In the genomic region with DNA sequence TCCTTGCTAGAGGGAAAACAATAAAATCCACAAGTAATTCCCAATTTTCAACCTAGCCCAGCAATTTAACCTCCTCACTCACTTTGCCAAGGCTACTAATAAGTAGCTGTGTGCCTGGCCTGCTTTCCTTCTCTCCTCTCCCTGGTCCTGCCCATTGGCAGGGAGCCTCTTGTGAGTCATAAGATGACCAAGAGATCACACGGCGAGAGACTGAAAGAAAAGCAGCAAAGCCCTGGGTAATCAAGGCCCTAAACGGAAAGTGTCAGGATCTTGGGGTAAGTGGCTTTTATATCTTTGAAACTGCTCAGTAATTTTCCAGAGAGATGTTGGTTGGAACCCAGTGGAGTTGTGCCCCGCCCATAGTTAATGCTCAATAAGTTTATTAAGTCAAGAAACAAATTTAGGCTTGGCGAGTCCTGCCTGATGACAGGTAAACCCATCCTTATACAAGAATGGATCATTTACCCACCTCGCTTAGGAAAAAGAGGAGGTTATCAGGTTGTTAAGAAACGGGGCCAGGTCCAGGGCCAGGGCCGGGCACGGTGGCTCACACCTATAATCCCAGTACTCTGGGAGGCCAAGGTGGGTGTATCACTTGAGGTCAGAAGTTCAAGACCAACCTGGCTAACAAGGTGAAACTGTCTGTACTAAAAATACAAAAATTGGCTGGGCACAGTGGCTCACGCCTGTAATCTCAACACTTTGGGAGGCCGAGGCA, we compare ENCODE assay signal across 10 cellular contexts. TPM values are rescaled to one million over a fixed set of nuclear protein-coding genes. Genes with fewer than 3 reads are reported as not detected.
DNase-seq lines count a peak whose midpoint lies in the region; ATAC-seq, FAIRE-seq and TF ChIP-seq lines count a peak whose summit lies in the region.
"Had no signal": no experiment of that assay in that cellular context is flagged by ENCODE, and none has a peak within 500 bp of the region (broad histone marks: within the 10 kb centered on the region; RNA-seq: fewer than 3 reads in every experiment).

No MANE protein-coding gene starts in this region.

- no peaks in the 10 kb centered on the region for H3K79me2 ChIP-seq in smooth muscle cell (ENCODE audit: low read depth)

- H4K20me1 ChIP-seq in smooth muscle cell (ENCODE audit: low read depth), result no peaks in the 10 kb centered on the region

- H3K9me3 ChIP-seq in right cardiac atrium (ENCODE audit: control insufficient read depth, low read length), result no peaks in the 10 kb centered on the region
- H3K9me3 ChIP-seq in smooth muscle cell (replicated peaks; ENCODE audit: low read depth), result no peaks in the 10 kb centered on the region

- CTCF ChIA-PET in activated naive CD4-positive, alpha-beta T cell treated with anti-CD3 and anti-CD28 coated beads for 36 hours (lab: Charles Lee), result interaction anchor here (0.7 kb wide), 1 partner anchor 234 kb away, joined by 3 read pairs; no protein-coding TSS in a partner anchor

- no peaks in the 10 kb centered on the region for H3K36me3 Mint-ChIP-seq in activated naive CD4-positive, alpha-beta T cell treated with anti-CD3 and anti-CD28 coated beads for 36 hours (ENCODE audit: low read depth)
- peaks cover 1% of the 10 kb centered on the region for H3K36me3 Mint-ChIP-seq in activated naive CD8-positive, alpha-beta T cell treated with anti-CD3 and anti-CD28 coated beads for 36 hours

- H3K9ac ChIP-seq in smooth muscle cell (ENCODE audit: low read depth), result no peak overlapping the region

- no peaks in the 10 kb centered on the region for H3K36me3 ChIP-seq in smooth muscle cell (ENCODE audit: low read depth)

- H3K4me3 ChIP-seq in astrocyte of the cerebellum (ENCODE audit: low read depth, low read length) (peak overlapping the region; percentile 9), right cardiac atrium (ENCODE audit: low read length) (no peak overlapping the region), smooth muscle cell (no peak overlapping the region)

- no peak overlapping the region for H2AFZ ChIP-seq in smooth muscle cell (ENCODE audit: low read depth)

- H3K27me3 Mint-ChIP-seq in activated naive CD4-positive, alpha-beta T cell treated with anti-CD3 and anti-CD28 coated beads for 36 hours (ENCODE audit: low read depth), result no peaks in the 10 kb centered on the region
- H3K27me3 Mint-ChIP-seq in activated naive CD8-positive, alpha-beta T cell treated with anti-CD3 and anti-CD28 coated beads for 36 hours, result no peaks in the 10 kb centered on the region

- H3K9me3 Mint-ChIP-seq in activated naive CD4-positive, alpha-beta T cell treated with anti-CD3 and anti-CD28 coated beads for 36 hours, result no peaks in the 10 kb centered on the region
- no peaks in the 10 kb centered on the region for H3K9me3 Mint-ChIP-seq in activated naive CD8-positive, alpha-beta T cell treated with anti-CD3 and anti-CD28 coated beads for 36 hours
- H3K9me3 Mint-ChIP-seq: activated T-helper 2 cell treated with anti-CD3 and anti-CD28 coated beads, Interferon-gamma antibody, Interleukin-2, Interleukin-4, amounts not matched to agents 10 μg/mL and 5 μg/mL and 100 μg/mL, durations not matched to agents 14 hours and 24 hours and 36 hours had no signal

- DNase-seq in H54 (ENCODE audit: insufficient read length, low spot score) (peak; percentile 63), astrocyte of the cerebellum (ENCODE audit: low read depth) (peak; percentile 93), right cardiac atrium (peak; percentile 84 to 91 (median 84)), smooth muscle cell (lab: John Stamatoyannopoulos, UW; ENCODE audit: unreplicated experiment) (no peak), NCI-H1694 treated with DMSO at 0.1 percent for 48 hours (lab: John Stamatoyannopoulos, UW) (no peak), NCI-H1092 (lab: John Stamatoyannopoulos, UW) (no peak)
- DNase-seq in activated naive CD4-positive, alpha-beta T cell treated with anti-CD3 and anti-CD28 coated beads for 36 hours, result no peak
- DNase-seq in activated naive CD8-positive, alpha-beta T cell treated with anti-CD3 and anti-CD28 coated beads for 36 hours, result no peak
- DNase-seq: NCI-H187 treated with DMSO at 0.1 percent for 48 hours had no signal

- H3K4me1 ChIP-seq in right cardiac atrium (ENCODE audit: control insufficient read depth, insufficient read depth, low read length) (peaks cover 3% of the 10 kb centered on the region), smooth muscle cell (ENCODE audit: low read depth) (no peaks in the 10 kb centered on the region)

- no peaks in the 10 kb centered on the region for H3K4me1 Mint-ChIP-seq in activated naive CD4-positive, alpha-beta T cell treated with anti-CD3 and anti-CD28 coated beads for 36 hours (ENCODE audit: low read depth)
- H3K4me1 Mint-ChIP-seq in activated naive CD8-positive, alpha-beta T cell treated with anti-CD3 and anti-CD28 coated beads for 36 hours, result peaks cover 1% of the 10 kb centered on the region

- H3K27ac ChIP-seq in right cardiac atrium (ENCODE audit: low read length), result peak overlapping the region; percentile 63
- peak overlapping the region; percentile 47 for H3K27ac ChIP-seq in smooth muscle cell (ENCODE audit: low read depth)

- H3K27me3 ChIP-seq in right cardiac atrium (ENCODE audit: control insufficient read depth, insufficient read depth) (no peaks in the 10 kb centered on the region), smooth muscle cell (ENCODE audit: low read depth) (no peaks in the 10 kb centered on the region)

- TF ChIP-seq CTCF in astrocyte of the cerebellum (IDR thresholded peaks at IDR 0.05; ENCODE audit: low read depth, low read length, missing control alignments) (no peak), smooth muscle cell (IDR thresholded peaks at IDR 0.05; ENCODE audit: borderline replicate concordance, insufficient read depth, poor library complexity, severe bottlenecking) (no peak)

- peak; percentile 97 for FAIRE-seq in H54 (lab: Jason Lieb, UNC)

- 72% methylated on average over 11 of the region's 11 CpGs for WGBS in right cardiac atrium
- 67% methylated on average over 11 of the region's 11 CpGs for WGBS in smooth muscle cell (ENCODE audit: low lambda C conversion rate)

- in situ Hi-C loops in astrocyte of the cerebellum (cut with HindIII; ENCODE audit: low sequenced_read_pairs), result no loop called here

- H3K27ac Mint-ChIP-seq in activated naive CD4-positive, alpha-beta T cell treated with anti-CD3 and anti-CD28 coated beads for 36 hours, result no peak overlapping the region
- H3K27ac Mint-ChIP-seq in activated naive CD8-positive, alpha-beta T cell treated with anti-CD3 and anti-CD28 coated beads for 36 hours, result no peak overlapping the region
- H3K27ac Mint-ChIP-seq: activated T-helper 2 cell treated with anti-CD3 and anti-CD28 coated beads, Interferon-gamma antibody, Interleukin-2, Interleukin-4, amounts not matched to agents 10 μg/mL and 5 μg/mL and 100 μg/mL, durations not matched to agents 14 hours and 24 hours and 36 hours had no signal

- no peak overlapping the region for H3K4me3 Mint-ChIP-seq in activated naive CD4-positive, alpha-beta T cell treated with anti-CD3 and anti-CD28 coated beads for 36 hours
- H3K4me3 Mint-ChIP-seq in activated naive CD8-positive, alpha-beta T cell treated with anti-CD3 and anti-CD28 coated beads for 36 hours, result no peak overlapping the region

- no peaks in the 10 kb centered on the region for H3F3A ChIP-seq in smooth muscle cell (ENCODE audit: low read depth)

- intact Hi-C loops in right cardiac atrium (cut with DNase I), result loop anchor here in 1 of 4 donors (10.0 kb wide), 1 partner anchor 49 kb away; no protein-coding TSS in a partner anchor
- intact Hi-C loops in activated naive CD4-positive, alpha-beta T cell treated with anti-CD3 and anti-CD28 coated beads for 36 hours (cut with micrococcal nuclease), result no loop called here

- H3K4me2 ChIP-seq in smooth muscle cell, result peak overlapping the region; percentile 7

- no peak for TF ChIP-seq POLR2A in H54 (IDR thresholded peaks at IDR 0.05; ENCODE audit: low read depth, low read length)

- peak; percentile 95 for ATAC-seq in right cardiac atrium

RNA-seq across cellular contexts. Expression of a gene that starts 10.0 kb away (rescaled TPM):
- 10 to 100 TPM; 14.1 to 23.1 (median 15.8) TPM for total RNA-seq in right cardiac atrium
- 7.1 TPM for polyA plus RNA-seq in right cardiac atrium
- total RNA-seq in smooth muscle cell, result 18.3 and 21.4 TPM in 2 replicates
- polyA plus RNA-seq in smooth muscle cell, result 8.9 and 17.6 TPM in 2 replicates
- total RNA-seq in activated naive CD4-positive, alpha-beta T cell treated with anti-CD3 and anti-CD28 coated beads for 36 hours, result 10 to 100 TPM; 10.5 to 11.0 TPM
- 10 to 100 TPM; 13.4 to 14.5 TPM for total RNA-seq in activated naive CD8-positive, alpha-beta T cell treated with anti-CD3 and anti-CD28 coated beads for 36 hours

Comparison
In these comparisons a context has a peak if more than half of its experiments do, and no peak if none do; other contexts are left out.
1. DNase-seq: peak in H54 (single experiment), astrocyte of the cerebellum (single experiment) and right cardiac atrium (3 of 3); none in smooth muscle cell (single experiment), activated naive CD4-positive, alpha-beta T cell treated with anti-CD3 and anti-CD28 coated beads for 36 hours (single experiment), activated naive CD8-positive, alpha-beta T cell treated with anti-CD3 and anti-CD28 coated beads for 36 hours (single experiment), NCI-H1694 treated with DMSO at 0.1 percent for 48 hours (single experiment) and NCI-H1092 (single experiment).